Comparison of ENCODE assay signal across 8 cellular contexts in the genomic region with DNA sequence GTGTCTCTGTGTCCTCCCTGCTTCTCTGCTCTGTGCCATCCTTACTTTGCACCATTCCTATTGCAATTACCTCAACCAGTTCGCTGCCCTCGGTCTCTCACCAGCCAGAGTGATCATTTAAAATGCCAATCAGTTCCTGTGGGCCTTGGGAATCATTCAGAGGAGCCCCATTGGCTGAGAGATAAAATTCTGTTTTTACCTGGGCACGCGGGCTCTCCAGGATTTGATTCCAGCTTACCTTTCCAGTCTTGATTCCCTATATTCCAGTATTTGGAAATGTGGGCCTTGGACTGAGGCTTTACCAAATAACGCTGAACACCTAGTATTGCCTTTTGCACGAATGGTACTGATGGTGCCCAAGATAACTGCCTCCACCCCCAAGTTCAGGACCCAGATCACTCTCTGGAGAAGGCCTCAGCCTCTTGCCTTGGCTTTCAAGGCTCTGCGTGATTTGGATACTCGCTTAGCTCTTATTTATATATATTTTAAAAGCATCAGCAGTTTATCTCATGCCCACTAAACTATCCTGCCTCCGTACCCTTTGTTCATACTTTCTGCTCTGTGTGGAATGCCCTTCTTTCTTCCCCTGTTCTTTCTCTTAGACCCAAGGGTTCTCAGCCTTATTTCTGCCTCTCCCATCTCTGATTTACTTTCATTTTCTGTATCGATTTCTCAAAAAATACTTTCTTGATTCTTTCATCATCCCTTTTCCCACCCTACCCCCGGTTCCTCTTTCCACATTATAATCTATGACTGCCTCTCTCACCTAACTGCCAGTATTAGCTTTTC. TPM values are rescaled to one million over a fixed set of nuclear protein-coding genes. Genes with fewer than 3 reads are reported as not detected.
DNase-seq lines count a peak whose midpoint lies in the region; ATAC-seq and TF ChIP-seq lines count a peak whose summit lies in the region.

No MANE protein-coding gene starts in this region.

- no peaks in the 10 kb centered on the region for H3K9me3 ChIP-seq in BLaER1 treated with 17β-estradiol and CSF1 and Interleukin-3, amounts not matched to agents 10 nM and 100 nM (replicated peaks in 1 of 11)
- H3K9me3 ChIP-seq in HUES48 (ENCODE audit: control insufficient read depth, insufficient read depth, low read length), result no peaks in the 10 kb centered on the region

- H3K36me3 ChIP-seq in BLaER1 treated with 17β-estradiol and CSF1 and Interleukin-3, amounts not matched to agents 10 nM and 100 nM, result peaks cover 43 to 46% (median 44%) of the 10 kb centered on the region in 11 experiments
- H3K36me3 ChIP-seq in HUES48 (ENCODE audit: control insufficient read depth, insufficient read depth, low read length), result peaks cover 45% of the 10 kb centered on the region

- POLR2A ChIA-PET in activated CD8-positive, alpha-beta T cell treated with anti-CD3 and anti-CD28 coated beads for 36 hours (lab: Charles Lee), result interaction anchor here (0.6 to 2.8 kb wide), 13 partner anchors 8 to 505 kb away, joined by 3 to 19 read pairs (median 4); partner anchors contain the start of genes HYKK and IREB2

- intact Hi-C loops in activated CD8-positive, alpha-beta T cell treated with anti-CD3 and anti-CD28 coated beads for 36 hours (cut with micrococcal nuclease), result no loop called here
- intact Hi-C loops in head of caudate nucleus (cut with DNase I), result no loop called here

- peak; percentile 29 for ATAC-seq in activated CD8-positive, alpha-beta T cell treated with anti-CD3 and anti-CD28 coated beads for 36 hours

- H3K4me1 ChIP-seq in BLaER1 treated with 17β-estradiol and CSF1 and Interleukin-3, amounts not matched to agents 10 nM and 100 nM, result peaks cover 16 to 29% (median 25%) of the 10 kb centered on the region in 10 experiments; a peak in 19 of 20 replicates
- no peaks in the 10 kb centered on the region for H3K4me1 ChIP-seq in HUES48 (ENCODE audit: control insufficient read depth, insufficient read depth, low read length)

- peak overlapping the region; percentile 89 to 98 (median 94) for H3K27ac ChIP-seq in BLaER1 treated with 17β-estradiol and CSF1 and Interleukin-3, amounts not matched to agents 10 nM and 100 nM
- peak overlapping the region; percentile 97 for H3K27ac ChIP-seq in HUES48 (ENCODE audit: low read depth, low read length)

- peak overlapping the region; percentile 74 to 90 (median 83) for H3K4me3 ChIP-seq in BLaER1 treated with 17β-estradiol and CSF1 and Interleukin-3, amounts not matched to agents 10 nM and 100 nM
- H3K4me3 ChIP-seq in HUES48 (ENCODE audit: low read depth, low read length) (peak overlapping the region; percentile 96), foreskin fibroblast (ENCODE audit: low read depth in 1 of 2, low read length in 2 of 2) (peak overlapping the region; percentile 60 to 82), retinal pigment epithelial cell (ENCODE audit: low read length) (peak overlapping the region; percentile 98)

- H3K36me3 Mint-ChIP-seq in activated CD8-positive, alpha-beta T cell treated with anti-CD3 and anti-CD28 coated beads for 36 hours (ENCODE audit: low read depth), result peaks cover 45% of the 10 kb centered on the region

- peak overlapping the region; percentile 99 for H3K27ac Mint-ChIP-seq in activated CD8-positive, alpha-beta T cell treated with anti-CD3 and anti-CD28 coated beads for 36 hours

- DNase-seq in activated CD8-positive, alpha-beta T cell treated with anti-CD3 and anti-CD28 coated beads for 36 hours, result peak; percentile 38
- DNase-seq in foreskin fibroblast (peak in 1 of 2 donors; percentile 23), retinal pigment epithelial cell (ENCODE audit: low read depth) (no peak), UCSD-AML1 (lab: John Stamatoyannopoulos, UW; ENCODE audit: unreplicated experiment) (no peak), head of caudate nucleus (no peak), superior temporal gyrus (ENCODE audit: extremely low spot score) (no peak)

- peak overlapping the region; percentile 91 to 97 (median 94) for H3K9ac ChIP-seq in BLaER1 treated with 17β-estradiol and CSF1 and Interleukin-3, amounts not matched to agents 10 nM and 100 nM
- H3K9ac ChIP-seq in HUES48 (ENCODE audit: low read depth, low read length), result peak overlapping the region; percentile 94

- H3K27me3 Mint-ChIP-seq in activated CD8-positive, alpha-beta T cell treated with anti-CD3 and anti-CD28 coated beads for 36 hours, result no peaks in the 10 kb centered on the region

- no peaks in the 10 kb centered on the region for H3K27me3 ChIP-seq in BLaER1 treated with 17β-estradiol and CSF1 and Interleukin-3, amounts not matched to agents 10 nM and 100 nM
- no peaks in the 10 kb centered on the region for H3K27me3 ChIP-seq in HUES48 (ENCODE audit: control insufficient read depth, insufficient read depth, low read length)

- peaks cover 24% of the 10 kb centered on the region for H3K4me1 Mint-ChIP-seq in activated CD8-positive, alpha-beta T cell treated with anti-CD3 and anti-CD28 coated beads for 36 hours (ENCODE audit: low read depth)

- peak overlapping the region; percentile 98 for H3K4me3 Mint-ChIP-seq in activated CD8-positive, alpha-beta T cell treated with anti-CD3 and anti-CD28 coated beads for 36 hours

- H3K4me2 ChIP-seq in BLaER1 treated with 17β-estradiol and CSF1 and Interleukin-3, amounts not matched to agents 10 nM and 100 nM, result peak overlapping the region; percentile 76 to 97 (median 93)

- CTCF ChIA-PET in activated CD8-positive, alpha-beta T cell treated with anti-CD3 and anti-CD28 coated beads for 36 hours (lab: Charles Lee), result interaction anchor here (1.2 to 1.5 kb wide), 3 partner anchors 12 to 47 kb away, joined by 3 to 4 read pairs (median 3); no protein-coding TSS in a partner anchor

- no peaks in the 10 kb centered on the region for H3K9me3 Mint-ChIP-seq in activated CD8-positive, alpha-beta T cell treated with anti-CD3 and anti-CD28 coated beads for 36 hours

- H4K20me1 ChIP-seq in BLaER1 treated with 17β-estradiol and CSF1 and Interleukin-3, amounts not matched to agents 10 nM and 100 nM, result peaks cover 5 to 45% (median 34%) of the 10 kb centered on the region in 11 experiments; a peak in 17 of 22 replicates

- no peak for TF ChIP-seq CTCF in activated CD8-positive, alpha-beta T cell treated with anti-CD3 and anti-CD28 coated beads for 36 hours (IDR thresholded peaks at IDR 0.05)
- TF ChIP-seq CTCF in foreskin fibroblast (IDR thresholded peaks at IDR 0.05; ENCODE audit: low read depth, low read length) (no peak), retinal pigment epithelial cell (conservative IDR thresholded peaks at IDR 0.05; ENCODE audit: low read depth, low read length) (no peak)

RNA-seq across cellular contexts. Expression of gene PSMA4, which starts 0.9 kb away (rescaled TPM):
- total RNA-seq in activated CD8-positive, alpha-beta T cell treated with anti-CD3 and anti-CD28 coated beads for 36 hours, result 100 to 1,000 TPM; 256 to 257 TPM

RNA-seq across cellular contexts. Expression of gene CHRNA5, which starts 24.2 kb away (rescaled TPM):
- 1 to 10 TPM; 2.0 to 2.7 TPM for total RNA-seq in activated CD8-positive, alpha-beta T cell treated with anti-CD3 and anti-CD28 coated beads for 36 hours

RNA-seq across cellular contexts. Expression of gene HYKK, which starts 33.8 kb away (rescaled TPM):
- 1 to 10 TPM; 1.6 to 2.2 TPM for total RNA-seq in activated CD8-positive, alpha-beta T cell treated with anti-CD3 and anti-CD28 coated beads for 36 hours
